In the genomic region with DNA sequence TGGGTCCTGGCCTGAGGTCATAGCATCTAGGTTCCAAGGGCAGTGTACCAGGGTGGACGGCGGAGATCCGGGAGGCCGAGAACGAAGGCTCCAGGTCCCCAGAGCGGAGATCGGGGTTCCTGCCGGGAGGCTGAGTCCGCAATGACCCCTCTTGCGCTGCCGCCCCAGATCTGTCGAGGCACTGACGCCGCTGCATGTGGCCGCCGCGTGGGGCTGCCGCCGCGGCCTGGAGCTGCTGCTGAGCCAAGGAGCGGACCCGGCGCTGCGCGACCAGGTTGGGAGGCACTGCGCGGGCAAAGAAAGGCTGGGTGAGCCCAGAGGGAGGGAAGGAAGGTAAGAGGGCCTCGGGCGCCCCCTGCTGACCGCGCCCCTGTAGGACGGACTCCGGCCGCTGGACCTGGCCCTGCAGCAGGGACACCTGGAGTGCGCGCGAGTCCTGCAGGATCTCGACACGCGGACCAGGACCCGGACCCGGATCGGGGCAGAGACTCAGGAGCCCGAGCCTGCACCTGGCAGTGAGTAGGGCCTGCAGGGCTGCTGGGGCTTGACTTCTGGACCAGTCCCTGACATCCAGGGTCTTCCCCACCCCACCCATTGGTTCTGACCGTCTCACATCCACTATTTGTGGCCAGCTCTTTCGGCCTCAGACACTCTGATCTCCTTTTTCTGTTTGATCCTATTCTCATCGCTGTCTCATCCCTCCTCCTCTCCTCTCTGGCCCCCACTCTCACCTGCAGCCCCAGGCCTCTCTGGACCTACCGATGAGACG, we compare ENCODE assay signal across 2 cellular contexts.
A peak's percentile ranks its signal among the peaks of the same experiment; 100 is the strongest.
TF ChIP-seq lines count a peak whose summit lies in the region.

No MANE protein-coding gene starts in this region.

TF ChIP-seq in HEK293, 187 proteins besides CTCF, POLR2A, EP300 and RAD21 (continued from another document and continues in another):
- TF ChIP-seq, protein P1, sequence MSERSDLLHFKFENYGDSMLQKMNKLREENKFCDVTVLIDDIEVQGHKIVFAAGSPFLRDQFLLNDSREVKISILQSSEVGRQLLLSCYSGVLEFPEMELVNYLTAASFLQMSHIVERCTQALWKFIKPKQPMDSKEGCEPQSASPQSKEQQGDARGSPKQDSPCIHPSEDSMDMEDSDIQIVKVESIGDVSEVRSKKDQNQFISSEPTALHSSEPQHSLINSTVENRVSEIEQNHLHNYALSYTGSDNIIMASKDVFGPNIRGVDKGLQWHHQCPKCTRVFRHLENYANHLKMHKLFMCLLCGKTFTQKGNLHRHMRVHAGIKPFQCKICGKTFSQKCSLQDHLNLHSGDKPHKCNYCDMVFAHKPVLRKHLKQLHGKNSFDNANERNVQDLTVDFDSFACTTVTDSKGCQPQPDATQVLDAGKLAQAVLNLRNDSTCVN (tag by site-specific recombination; optimal IDR thresholded peaks at IDR 0.05), result peak; percentile 77
- TF ChIP-seq, protein P2, sequence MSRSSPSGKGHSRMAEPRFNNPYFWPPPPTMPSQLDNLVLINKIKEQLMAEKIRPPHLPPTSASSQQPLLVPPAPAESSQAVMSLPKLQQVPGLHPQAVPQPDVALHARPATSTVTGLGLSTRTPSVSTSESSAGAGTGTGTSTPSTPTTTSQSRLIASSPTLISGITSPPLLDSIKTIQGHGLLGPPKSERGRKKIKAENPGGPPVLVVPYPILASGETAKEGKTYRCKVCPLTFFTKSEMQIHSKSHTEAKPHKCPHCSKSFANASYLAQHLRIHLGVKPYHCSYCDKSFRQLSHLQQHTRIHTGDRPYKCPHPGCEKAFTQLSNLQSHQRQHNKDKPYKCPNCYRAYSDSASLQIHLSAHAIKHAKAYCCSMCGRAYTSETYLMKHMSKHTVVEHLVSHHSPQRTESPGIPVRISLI (tag by site-specific recombination; IDR thresholded peaks at IDR 0.05), result no peak
- TF ChIP-seq ZNF658 (tag by site-specific recombination; IDR thresholded peaks at IDR 0.05) (no peak), ZBTB20 (tag by site-specific recombination; IDR thresholded peaks at IDR 0.05) (0 out of 2 replicates have a peak, but pooled peaks have one; percentile 12), MEIS1 (CRISPR knock-in tag; IDR thresholded peaks at IDR 0.05; ENCODE audit: borderline replicate concordance) (no peak), ZEB2 (tag by site-specific recombination; IDR thresholded peaks at IDR 0.05) (peak; percentile 63; the same call in 1 of the 2 replicates), YY2 (tag by site-specific recombination; IDR thresholded peaks at IDR 0.05) (no peak), PRDM1 (tag by site-specific recombination; IDR thresholded peaks at IDR 0.05) (no peak), ZNF394 (tag by site-specific recombination; IDR thresholded peaks at IDR 0.05; ENCODE audit: borderline replicate concordance) (peak; percentile 83; the same call in 1 of the 2 replicates), ZNF211 (tag by site-specific recombination; IDR thresholded peaks at IDR 0.05; ENCODE audit: low read depth) (no peak), ZNF324 (tag by site-specific recombination; IDR thresholded peaks at IDR 0.05) (0 out of 2 replicates have a peak, but pooled peaks have one; percentile 51), GLIS2 (tag by site-specific recombination; IDR thresholded peaks at IDR 0.05) (no peak), ZNF555 (tag by site-specific recombination; conservative IDR thresholded peaks at IDR 0.05) (no peak), SP3 (tag by site-specific recombination; IDR thresholded peaks at IDR 0.05) (no peak), ZNF510 (tag by site-specific recombination; IDR thresholded peaks at IDR 0.05; ENCODE audit: insufficient replicate concordance) (no peak)
- TF ChIP-seq, protein P3, sequence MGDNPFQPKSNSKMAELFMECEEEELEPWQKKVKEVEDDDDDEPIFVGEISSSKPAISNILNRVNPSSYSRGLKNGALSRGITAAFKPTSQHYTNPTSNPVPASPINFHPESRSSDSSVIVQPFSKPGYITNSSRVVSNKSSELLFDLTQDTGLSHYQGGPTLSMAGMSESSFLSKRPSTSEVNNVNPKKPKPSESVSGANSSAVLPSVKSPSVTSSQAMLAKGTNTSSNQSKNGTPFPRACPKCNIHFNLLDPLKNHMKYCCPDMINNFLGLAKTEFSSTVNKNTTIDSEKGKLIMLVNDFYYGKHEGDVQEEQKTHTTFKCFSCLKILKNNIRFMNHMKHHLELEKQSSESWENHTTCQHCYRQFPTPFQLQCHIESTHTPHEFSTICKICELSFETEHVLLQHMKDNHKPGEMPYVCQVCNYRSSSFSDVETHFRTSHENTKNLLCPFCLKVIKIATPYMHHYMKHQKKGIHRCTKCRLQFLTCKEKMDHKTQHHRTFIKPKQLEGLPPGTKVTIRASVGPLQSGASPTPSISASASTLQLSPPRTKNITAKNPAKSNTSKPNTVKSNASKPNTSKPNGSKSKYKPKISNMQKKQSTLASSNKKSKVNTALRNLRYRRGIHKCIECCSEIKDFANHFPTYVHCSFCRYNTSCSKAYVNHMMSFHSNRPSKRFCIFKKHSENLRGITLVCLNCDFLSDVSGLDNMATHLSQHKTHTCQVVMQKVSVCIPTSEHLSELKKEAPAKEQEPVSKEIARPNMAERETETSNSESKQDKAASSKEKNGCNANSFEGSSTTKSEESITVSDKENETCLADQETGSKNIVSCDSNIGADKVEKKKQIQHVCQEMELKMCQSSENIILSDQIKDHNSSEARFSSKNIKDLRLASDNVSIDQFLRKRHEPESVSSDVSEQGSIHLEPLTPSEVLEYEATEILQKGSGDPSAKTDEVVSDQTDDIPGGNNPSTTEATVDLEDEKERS (tag by site-specific recombination; IDR thresholded peaks at IDR 0.05), result no peak
- TF ChIP-seq, protein P4, sequence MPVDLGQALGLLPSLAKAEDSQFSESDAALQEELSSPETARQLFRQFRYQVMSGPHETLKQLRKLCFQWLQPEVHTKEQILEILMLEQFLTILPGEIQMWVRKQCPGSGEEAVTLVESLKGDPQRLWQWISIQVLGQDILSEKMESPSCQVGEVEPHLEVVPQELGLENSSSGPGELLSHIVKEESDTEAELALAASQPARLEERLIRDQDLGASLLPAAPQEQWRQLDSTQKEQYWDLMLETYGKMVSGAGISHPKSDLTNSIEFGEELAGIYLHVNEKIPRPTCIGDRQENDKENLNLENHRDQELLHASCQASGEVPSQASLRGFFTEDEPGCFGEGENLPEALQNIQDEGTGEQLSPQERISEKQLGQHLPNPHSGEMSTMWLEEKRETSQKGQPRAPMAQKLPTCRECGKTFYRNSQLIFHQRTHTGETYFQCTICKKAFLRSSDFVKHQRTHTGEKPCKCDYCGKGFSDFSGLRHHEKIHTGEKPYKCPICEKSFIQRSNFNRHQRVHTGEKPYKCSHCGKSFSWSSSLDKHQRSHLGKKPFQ (tag by site-specific recombination; IDR thresholded peaks at IDR 0.05), result no peak
- TF ChIP-seq, protein P5, sequence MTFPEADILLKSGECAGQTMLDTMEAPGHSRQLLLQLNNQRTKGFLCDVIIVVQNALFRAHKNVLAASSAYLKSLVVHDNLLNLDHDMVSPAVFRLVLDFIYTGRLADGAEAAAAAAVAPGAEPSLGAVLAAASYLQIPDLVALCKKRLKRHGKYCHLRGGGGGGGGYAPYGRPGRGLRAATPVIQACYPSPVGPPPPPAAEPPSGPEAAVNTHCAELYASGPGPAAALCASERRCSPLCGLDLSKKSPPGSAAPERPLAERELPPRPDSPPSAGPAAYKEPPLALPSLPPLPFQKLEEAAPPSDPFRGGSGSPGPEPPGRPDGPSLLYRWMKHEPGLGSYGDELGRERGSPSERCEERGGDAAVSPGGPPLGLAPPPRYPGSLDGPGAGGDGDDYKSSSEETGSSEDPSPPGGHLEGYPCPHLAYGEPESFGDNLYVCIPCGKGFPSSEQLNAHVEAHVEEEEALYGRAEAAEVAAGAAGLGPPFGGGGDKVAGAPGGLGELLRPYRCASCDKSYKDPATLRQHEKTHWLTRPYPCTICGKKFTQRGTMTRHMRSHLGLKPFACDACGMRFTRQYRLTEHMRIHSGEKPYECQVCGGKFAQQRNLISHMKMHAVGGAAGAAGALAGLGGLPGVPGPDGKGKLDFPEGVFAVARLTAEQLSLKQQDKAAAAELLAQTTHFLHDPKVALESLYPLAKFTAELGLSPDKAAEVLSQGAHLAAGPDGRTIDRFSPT (tag by site-specific recombination; IDR thresholded peaks at IDR 0.05), result peak; percentile 89

TF ChIP-seq in GM12878, 131 proteins besides CTCF, POLR2A, EP300 and RAD21 (continued from another document and continues in another):
- TF ChIP-seq, protein P6, sequence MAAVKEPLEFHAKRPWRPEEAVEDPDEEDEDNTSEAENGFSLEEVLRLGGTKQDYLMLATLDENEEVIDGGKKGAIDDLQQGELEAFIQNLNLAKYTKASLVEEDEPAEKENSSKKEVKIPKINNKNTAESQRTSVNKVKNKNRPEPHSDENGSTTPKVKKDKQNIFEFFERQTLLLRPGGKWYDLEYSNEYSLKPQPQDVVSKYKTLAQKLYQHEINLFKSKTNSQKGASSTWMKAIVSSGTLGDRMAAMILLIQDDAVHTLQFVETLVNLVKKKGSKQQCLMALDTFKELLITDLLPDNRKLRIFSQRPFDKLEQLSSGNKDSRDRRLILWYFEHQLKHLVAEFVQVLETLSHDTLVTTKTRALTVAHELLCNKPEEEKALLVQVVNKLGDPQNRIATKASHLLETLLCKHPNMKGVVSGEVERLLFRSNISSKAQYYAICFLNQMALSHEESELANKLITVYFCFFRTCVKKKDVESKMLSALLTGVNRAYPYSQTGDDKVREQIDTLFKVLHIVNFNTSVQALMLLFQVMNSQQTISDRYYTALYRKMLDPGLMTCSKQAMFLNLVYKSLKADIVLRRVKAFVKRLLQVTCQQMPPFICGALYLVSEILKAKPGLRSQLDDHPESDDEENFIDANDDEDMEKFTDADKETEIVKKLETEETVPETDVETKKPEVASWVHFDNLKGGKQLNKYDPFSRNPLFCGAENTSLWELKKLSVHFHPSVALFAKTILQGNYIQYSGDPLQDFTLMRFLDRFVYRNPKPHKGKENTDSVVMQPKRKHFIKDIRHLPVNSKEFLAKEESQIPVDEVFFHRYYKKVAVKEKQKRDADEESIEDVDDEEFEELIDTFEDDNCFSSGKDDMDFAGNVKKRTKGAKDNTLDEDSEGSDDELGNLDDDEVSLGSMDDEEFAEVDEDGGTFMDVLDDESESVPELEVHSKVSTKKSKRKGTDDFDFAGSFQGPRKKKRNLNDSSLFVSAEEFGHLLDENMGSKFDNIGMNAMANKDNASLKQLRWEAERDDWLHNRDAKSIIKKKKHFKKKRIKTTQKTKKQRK (IDR thresholded peaks at IDR 0.05; ENCODE audit: low read depth, low read length), result no peak
- TF ChIP-seq MXI1 (IDR thresholded peaks at IDR 0.05; ENCODE audit: low read depth, low read length) (peak; percentile 47; the same call in 1 of the 2 replicates), BCL11A (IDR thresholded peaks at IDR 0.05; ENCODE audit: low read depth, low read length) (no peak), JUND (IDR thresholded peaks at IDR 0.05; ENCODE audit: low read depth, low read length) (no peak), BACH1 (IDR thresholded peaks at IDR 0.05; ENCODE audit: borderline replicate concordance) (no peak), TBL1XR1 (IDR thresholded peaks at IDR 0.05; ENCODE audit: low read depth, low read length) (no peak), MYB (IDR thresholded peaks at IDR 0.05; ENCODE audit: borderline replicate concordance, low read depth, low read length) (no peak), CREM (IDR thresholded peaks at IDR 0.05; ENCODE audit: low read depth) (no peak), ZNF622 (IDR thresholded peaks at IDR 0.05) (no peak)
- TF ChIP-seq, protein P7, sequence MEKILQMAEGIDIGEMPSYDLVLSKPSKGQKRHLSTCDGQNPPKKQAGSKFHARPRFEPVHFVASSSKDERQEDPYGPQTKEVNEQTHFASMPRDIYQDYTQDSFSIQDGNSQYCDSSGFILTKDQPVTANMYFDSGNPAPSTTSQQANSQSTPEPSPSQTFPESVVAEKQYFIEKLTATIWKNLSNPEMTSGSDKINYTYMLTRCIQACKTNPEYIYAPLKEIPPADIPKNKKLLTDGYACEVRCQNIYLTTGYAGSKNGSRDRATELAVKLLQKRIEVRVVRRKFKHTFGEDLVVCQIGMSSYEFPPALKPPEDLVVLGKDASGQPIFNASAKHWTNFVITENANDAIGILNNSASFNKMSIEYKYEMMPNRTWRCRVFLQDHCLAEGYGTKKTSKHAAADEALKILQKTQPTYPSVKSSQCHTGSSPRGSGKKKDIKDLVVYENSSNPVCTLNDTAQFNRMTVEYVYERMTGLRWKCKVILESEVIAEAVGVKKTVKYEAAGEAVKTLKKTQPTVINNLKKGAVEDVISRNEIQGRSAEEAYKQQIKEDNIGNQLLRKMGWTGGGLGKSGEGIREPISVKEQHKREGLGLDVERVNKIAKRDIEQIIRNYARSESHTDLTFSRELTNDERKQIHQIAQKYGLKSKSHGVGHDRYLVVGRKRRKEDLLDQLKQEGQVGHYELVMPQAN (conservative IDR thresholded peaks at IDR 0.05), result peak; percentile 70
- TF ChIP-seq, protein P8, sequence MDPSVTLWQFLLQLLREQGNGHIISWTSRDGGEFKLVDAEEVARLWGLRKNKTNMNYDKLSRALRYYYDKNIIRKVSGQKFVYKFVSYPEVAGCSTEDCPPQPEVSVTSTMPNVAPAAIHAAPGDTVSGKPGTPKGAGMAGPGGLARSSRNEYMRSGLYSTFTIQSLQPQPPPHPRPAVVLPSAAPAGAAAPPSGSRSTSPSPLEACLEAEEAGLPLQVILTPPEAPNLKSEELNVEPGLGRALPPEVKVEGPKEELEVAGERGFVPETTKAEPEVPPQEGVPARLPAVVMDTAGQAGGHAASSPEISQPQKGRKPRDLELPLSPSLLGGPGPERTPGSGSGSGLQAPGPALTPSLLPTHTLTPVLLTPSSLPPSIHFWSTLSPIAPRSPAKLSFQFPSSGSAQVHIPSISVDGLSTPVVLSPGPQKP (IDR thresholded peaks at IDR 0.05; ENCODE audit: low read depth, low read length), result no peak
- TF ChIP-seq, protein P9, sequence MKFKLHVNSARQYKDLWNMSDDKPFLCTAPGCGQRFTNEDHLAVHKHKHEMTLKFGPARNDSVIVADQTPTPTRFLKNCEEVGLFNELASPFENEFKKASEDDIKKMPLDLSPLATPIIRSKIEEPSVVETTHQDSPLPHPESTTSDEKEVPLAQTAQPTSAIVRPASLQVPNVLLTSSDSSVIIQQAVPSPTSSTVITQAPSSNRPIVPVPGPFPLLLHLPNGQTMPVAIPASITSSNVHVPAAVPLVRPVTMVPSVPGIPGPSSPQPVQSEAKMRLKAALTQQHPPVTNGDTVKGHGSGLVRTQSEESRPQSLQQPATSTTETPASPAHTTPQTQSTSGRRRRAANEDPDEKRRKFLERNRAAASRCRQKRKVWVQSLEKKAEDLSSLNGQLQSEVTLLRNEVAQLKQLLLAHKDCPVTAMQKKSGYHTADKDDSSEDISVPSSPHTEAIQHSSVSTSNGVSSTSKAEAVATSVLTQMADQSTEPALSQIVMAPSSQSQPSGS (IDR thresholded peaks at IDR 0.05; ENCODE audit: low read length), result no peak
- TF ChIP-seq, protein P10, sequence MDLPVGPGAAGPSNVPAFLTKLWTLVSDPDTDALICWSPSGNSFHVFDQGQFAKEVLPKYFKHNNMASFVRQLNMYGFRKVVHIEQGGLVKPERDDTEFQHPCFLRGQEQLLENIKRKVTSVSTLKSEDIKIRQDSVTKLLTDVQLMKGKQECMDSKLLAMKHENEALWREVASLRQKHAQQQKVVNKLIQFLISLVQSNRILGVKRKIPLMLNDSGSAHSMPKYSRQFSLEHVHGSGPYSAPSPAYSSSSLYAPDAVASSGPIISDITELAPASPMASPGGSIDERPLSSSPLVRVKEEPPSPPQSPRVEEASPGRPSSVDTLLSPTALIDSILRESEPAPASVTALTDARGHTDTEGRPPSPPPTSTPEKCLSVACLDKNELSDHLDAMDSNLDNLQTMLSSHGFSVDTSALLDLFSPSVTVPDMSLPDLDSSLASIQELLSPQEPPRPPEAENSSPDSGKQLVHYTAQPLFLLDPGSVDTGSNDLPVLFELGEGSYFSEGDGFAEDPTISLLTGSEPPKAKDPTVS (IDR thresholded peaks at IDR 0.05; ENCODE audit: low read depth, low read length), result no peak
